ENCODE assay signal across 9 cellular contexts in genomic region chr4:170374770-170375169, GRCh38.
DNase-seq lines count a peak whose midpoint lies in the region; ATAC-seq and TF ChIP-seq lines count a peak whose summit lies in the region.
"Had no signal": no experiment of that assay in that cellular context is flagged by ENCODE, and none has a peak within 500 bp of the region (broad histone marks: within the 10 kb centered on the region; RNA-seq: fewer than 3 reads in every experiment).

No MANE protein-coding gene starts in this region.

- H3K36me3 Mint-ChIP-seq in activated B cell treated with CpG ODN at 0.5 μM for 24 hours (ENCODE audit: low read depth) (no peaks in the 10 kb centered on the region), natural killer cell (peaks cover 11% of the 10 kb centered on the region)

- POLR2A ChIA-PET in activated B cell treated with CpG ODN at 0.5 μM for 24 hours (lab: Charles Lee), result no interaction called here

- WGBS in prostate gland, result 84% methylated on average over 3 of the region's 3 CpGs

- H3K9me3 ChIP-seq in prostate gland (no peaks in the 10 kb centered on the region), vagina (no peaks in the 10 kb centered on the region)
- H3K9me3 ChIP-seq: neutrophil had no signal

- no peak for DNase-seq in activated B cell treated with CpG ODN at 0.5 μM for 24 hours
- no peak for DNase-seq in natural killer cell
- DNase-seq in prostate gland (ENCODE audit: low spot score), result no peak
- no peak for DNase-seq in stimulated activated naive CD4-positive, alpha-beta T cell treated with Interleukin-2 at 50 U/mL for 16 hours (lab: John Stamatoyannopoulos, UW)
- DNase-seq in vagina (ENCODE audit: extremely low spot score in 2 of 2), result no peak

- intact Hi-C loops in activated B cell treated with CpG ODN at 0.5 μM for 24 hours (cut with micrococcal nuclease) (no loop called here), natural killer cell (cut with micrococcal nuclease) (loop anchor here (2.0 kb wide), 1 partner anchor 116 kb away; no protein-coding TSS in a partner anchor), prostate gland (cut with DNase I) (loop anchor here (1.0 kb wide), 1 partner anchor 10 kb away; no protein-coding TSS in a partner anchor), vagina (cut with DNase I) (no loop called here)

- ATAC-seq in GM18498 (IDR thresholded peaks at IDR 0.05; ENCODE audit: unreplicated experiment) (peak; percentile 99), GM21529 (IDR thresholded peaks at IDR 0.05; ENCODE audit: unreplicated experiment) (peak; percentile 100), HG03565 (IDR thresholded peaks at IDR 0.05; ENCODE audit: unreplicated experiment) (peak; percentile 100), activated B cell treated with CpG ODN at 0.5 μM for 24 hours (ENCODE audit: low read depth) (peak; percentile 37), natural killer cell (peak; percentile 50 to 83 (median 76))

- H3K27ac ChIP-seq in prostate gland, result no peak overlapping the region
- no peak overlapping the region for H3K27ac ChIP-seq in vagina
- H3K27ac ChIP-seq: neutrophil had no signal

- H3K27ac Mint-ChIP-seq in activated B cell treated with CpG ODN at 0.5 μM for 24 hours (no peak overlapping the region), natural killer cell (no peak overlapping the region)

- TF ChIP-seq POLR2A in prostate gland (IDR thresholded peaks at IDR 0.05), result no peak
- no peak for TF ChIP-seq POLR2A in vagina (IDR thresholded peaks at IDR 0.05)

- H3K36me3 ChIP-seq in prostate gland (no peaks in the 10 kb centered on the region), vagina (no peaks in the 10 kb centered on the region)
- H3K36me3 ChIP-seq: neutrophil had no signal

- H3K4me1 Mint-ChIP-seq in activated B cell treated with CpG ODN at 0.5 μM for 24 hours (no peaks in the 10 kb centered on the region), natural killer cell (peaks cover 0 to 5% of the 10 kb centered on the region in 2 donors)

- H3K27me3 Mint-ChIP-seq in activated B cell treated with CpG ODN at 0.5 μM for 24 hours (no peaks in the 10 kb centered on the region), natural killer cell (ENCODE audit: low read depth in 2 of 2) (no peaks in the 10 kb centered on the region)

- H3K4me1 ChIP-seq in prostate gland (replicated peaks) (no peaks in the 10 kb centered on the region), vagina (no peaks in the 10 kb centered on the region)

- H3K9me3 Mint-ChIP-seq in activated B cell treated with CpG ODN at 0.5 μM for 24 hours (peaks cover 7% of the 10 kb centered on the region), natural killer cell (peaks cover 4 to 8% of the 10 kb centered on the region in 2 donors)

- no peak for TF ChIP-seq CTCF in activated B cell treated with CpG ODN at 0.5 μM for 24 hours (IDR thresholded peaks at IDR 0.05)
- TF ChIP-seq CTCF in natural killer cell (IDR thresholded peaks at IDR 0.05), result peak; percentile 40
- TF ChIP-seq CTCF in prostate gland (IDR thresholded peaks at IDR 0.05), result peak in 2 of 4 experiments; percentile 12 to 19
- TF ChIP-seq CTCF in vagina (IDR thresholded peaks at IDR 0.05), result no peak

- H3K27me3 ChIP-seq in prostate gland (replicated peaks; ENCODE audit: insufficient read depth), result no peaks in the 10 kb centered on the region
- no peaks in the 10 kb centered on the region for H3K27me3 ChIP-seq in vagina
- H3K27me3 ChIP-seq: neutrophil had no signal

- H3K4me3 ChIP-seq in prostate gland (no peak overlapping the region), vagina (no peak overlapping the region)

- no peak overlapping the region for H3K4me3 Mint-ChIP-seq in activated B cell treated with CpG ODN at 0.5 μM for 24 hours
- H3K4me3 Mint-ChIP-seq in natural killer cell, result no peak overlapping the region

- CTCF ChIA-PET in activated B cell treated with CpG ODN at 0.5 μM for 24 hours (lab: Charles Lee), result interaction anchor here (0.8 kb wide), 1 partner anchor 115 kb away, joined by 3 read pairs; no protein-coding TSS in a partner anchor

Comparison
In these comparisons a context has a peak if more than half of its experiments do, and no peak if none do; other contexts are left out.
1. ATAC-seq: peak in every context shown above with its lines; median percentile 100 in GM21529; 100 in HG03565; 99 in GM18498; 76 in natural killer cell; 37 in activated B cell treated with CpG ODN at 0.5 μM for 24 hours.
2. intact Hi-C loops: an anchor here in natural killer cell (2.0 kb wide) and prostate gland (1.0 kb wide); none called in activated B cell treated with CpG ODN at 0.5 μM for 24 hours and vagina.